ENCODE assay signal across 17 cellular contexts in genomic region chr1:100362821-100363466, GRCh38. TPM values are rescaled to one million over a fixed set of nuclear protein-coding genes. Genes with fewer than 3 reads are reported as not detected.
DNase-seq lines count a peak whose midpoint lies in the region; ATAC-seq lines count a peak whose summit lies in the region.
"Had no signal": no experiment of that assay in that cellular context is flagged by ENCODE, and none has a peak within 500 bp of the region (broad histone marks: within the 10 kb centered on the region; RNA-seq: fewer than 3 reads in every experiment).

No MANE protein-coding gene starts in this region.

- H3K9me3 Mint-ChIP-seq in activated CD8-positive, alpha-beta T cell treated with anti-CD3 and anti-CD28 coated beads, Interleukin-2, amount 10 ng/mL, durations not matched to agents 7 days and 5 days (ENCODE audit: insufficient read depth) = no peaks in the 10 kb centered on the region
- H3K9me3 Mint-ChIP-seq in naive thymus-derived CD4-positive, alpha-beta T cell = no peaks in the 10 kb centered on the region
- H3K9me3 Mint-ChIP-seq: dendritic cell treated with granulocyte-macrophage colony-stimulating factor and Interleukin-4, amounts not matched to agents 40 ng/mL and 50 ng/mL, for 4 days had no signal

- no peaks in the 10 kb centered on the region for H3K27me3 Mint-ChIP-seq in activated CD8-positive, alpha-beta T cell treated with anti-CD3 and anti-CD28 coated beads, Interleukin-2, amount 10 ng/mL, durations not matched to agents 7 days and 5 days (ENCODE audit: low read depth)
- no peaks in the 10 kb centered on the region for H3K27me3 Mint-ChIP-seq in naive thymus-derived CD4-positive, alpha-beta T cell
- H3K27me3 Mint-ChIP-seq: dendritic cell treated with granulocyte-macrophage colony-stimulating factor and Interleukin-4, amounts not matched to agents 40 ng/mL and 50 ng/mL, for 4 days had no signal

- CTCF ChIA-PET in activated CD8-positive, alpha-beta T cell treated with anti-CD3 and anti-CD28 coated beads, Interleukin-2, amount 10 ng/mL, durations not matched to agents 7 days and 5 days (lab: Charles Lee) = interaction anchor here (1.1 kb wide), 1 partner anchor 96 kb away, joined by 4 read pairs; no protein-coding TSS in a partner anchor
- CTCF ChIA-PET in naive thymus-derived CD4-positive, alpha-beta T cell (lab: Charles Lee) = no interaction called here

- no peak for ATAC-seq in activated CD8-positive, alpha-beta T cell treated with anti-CD3 and anti-CD28 coated beads, Interleukin-2, amount 10 ng/mL, durations not matched to agents 7 days and 5 days
- ATAC-seq in naive thymus-derived CD4-positive, alpha-beta T cell = no peak
- no peak for ATAC-seq in GM21367 (IDR thresholded peaks at IDR 0.05; ENCODE audit: unreplicated experiment)

- peaks cover 23% of the 10 kb centered on the region for H3K4me1 ChIP-seq in HUES6 (ENCODE audit: control insufficient read depth, insufficient read depth, low read length)
- peaks cover 56 to 70% of the 10 kb centered on the region in 2 donors for H3K4me1 ChIP-seq in naive thymus-derived CD4-positive, alpha-beta T cell (ENCODE audit: control insufficient read depth in 2 of 2, insufficient read depth in 2 of 2, low read length in 2 of 2)

- peaks cover 68% of the 10 kb centered on the region for H3K36me3 Mint-ChIP-seq in activated CD8-positive, alpha-beta T cell treated with anti-CD3 and anti-CD28 coated beads, Interleukin-2, amount 10 ng/mL, durations not matched to agents 7 days and 5 days (ENCODE audit: low read depth)
- H3K36me3 Mint-ChIP-seq in naive thymus-derived CD4-positive, alpha-beta T cell = peaks cover 0 to 63% (median 54%) of the 10 kb centered on the region in 5 donors

- intact Hi-C loops in naive thymus-derived CD4-positive, alpha-beta T cell (cut with micrococcal nuclease) = no loop called here

- H3K9ac ChIP-seq in HUES6 (ENCODE audit: low read length) = no peak overlapping the region

- no peaks in the 10 kb centered on the region for H3K36me3 ChIP-seq in HUES6 (ENCODE audit: control insufficient read depth, insufficient read depth, low read length)
- peaks cover 0 to 30% (median 0%) of the 10 kb centered on the region in 3 experiments for H3K36me3 ChIP-seq in naive thymus-derived CD4-positive, alpha-beta T cell (ENCODE audit: control insufficient read depth in 2 of 3, insufficient read depth in 3 of 3, low read length in 3 of 3)

- H3K4me3 ChIP-seq in HUES6 (ENCODE audit: low read depth, low read length) = 0 out of 2 replicates have a peak overlapping the region, but pooled peaks have one; percentile 13
- no peak overlapping the region for H3K4me3 ChIP-seq in naive thymus-derived CD4-positive, alpha-beta T cell (ENCODE audit: low read length)
- H3K4me3 ChIP-seq: SK-N-MC, skin epidermis had no signal

- H3K27me3 ChIP-seq in HUES6 (ENCODE audit: control insufficient read depth, insufficient read depth, low read length) = no peaks in the 10 kb centered on the region
- H3K27me3 ChIP-seq in naive thymus-derived CD4-positive, alpha-beta T cell (ENCODE audit: control insufficient read depth in 2 of 2, insufficient read depth in 2 of 2, low read length in 2 of 2) = no peaks in the 10 kb centered on the region
- H3K27me3 ChIP-seq: neutrophil had no signal

- H3K27ac ChIP-seq in HUES6 (ENCODE audit: low read depth, low read length) = no peak overlapping the region
- no peak overlapping the region for H3K27ac ChIP-seq in naive thymus-derived CD4-positive, alpha-beta T cell (ENCODE audit: low read depth, low read length)
- H3K27ac ChIP-seq: neutrophil, SK-N-MC, skin epidermis, VCaP had no signal

- no peak overlapping the region for H3K4me3 Mint-ChIP-seq in activated CD8-positive, alpha-beta T cell treated with anti-CD3 and anti-CD28 coated beads, Interleukin-2, amount 10 ng/mL, durations not matched to agents 7 days and 5 days
- peak overlapping the region in 5 of 10 donors; percentile 4 to 99 (median 8) for H3K4me3 Mint-ChIP-seq in naive thymus-derived CD4-positive, alpha-beta T cell
- H3K4me3 Mint-ChIP-seq: dendritic cell treated with granulocyte-macrophage colony-stimulating factor and Interleukin-4, amounts not matched to agents 40 ng/mL and 50 ng/mL, for 4 days had no signal

- H3K9me3 ChIP-seq in HUES6 (ENCODE audit: control insufficient read depth, insufficient read depth, low read depth, low read length) = no peaks in the 10 kb centered on the region
- no peaks in the 10 kb centered on the region for H3K9me3 ChIP-seq in naive thymus-derived CD4-positive, alpha-beta T cell (ENCODE audit: control insufficient read depth in 2 of 3, low read length in 3 of 3)
- H3K9me3 ChIP-seq: neutrophil had no signal

- peak overlapping the region; percentile 5 for H3K27ac Mint-ChIP-seq in activated CD8-positive, alpha-beta T cell treated with anti-CD3 and anti-CD28 coated beads, Interleukin-2, amount 10 ng/mL, durations not matched to agents 7 days and 5 days
- peak overlapping the region in 7 of 9 donors; percentile 7 to 70 (median 58) for H3K27ac Mint-ChIP-seq in naive thymus-derived CD4-positive, alpha-beta T cell
- H3K27ac Mint-ChIP-seq: dendritic cell treated with granulocyte-macrophage colony-stimulating factor and Interleukin-4, amounts not matched to agents 40 ng/mL and 50 ng/mL, for 4 days had no signal

- DNase-seq in NCI-H146 (lab: John Stamatoyannopoulos, UW) (peak; percentile 15), NCI-H146 treated with DMSO at 0.1 percent for 48 hours (lab: John Stamatoyannopoulos, UW; ENCODE audit: unreplicated experiment) (no peak), HuH-7.5 (ENCODE audit: low spot score) (no peak), NAMALWA (ENCODE audit: low spot score) (no peak)
- no peak for DNase-seq in activated CD8-positive, alpha-beta T cell treated with anti-CD3 and anti-CD28 coated beads, Interleukin-2, amount 10 ng/mL, durations not matched to agents 7 days and 5 days
- DNase-seq in naive thymus-derived CD4-positive, alpha-beta T cell = no peak
- DNase-seq: anterior cingulate cortex, DMS 273 treated with DMSO at 0.1 percent for 48 hours, mammary epithelial cell, NCI-H2029 treated with DMSO at 0.1 percent for 48 hours had no signal

- H3K4me1 Mint-ChIP-seq in activated CD8-positive, alpha-beta T cell treated with anti-CD3 and anti-CD28 coated beads, Interleukin-2, amount 10 ng/mL, durations not matched to agents 7 days and 5 days (ENCODE audit: low read depth) = peaks cover 53% of the 10 kb centered on the region
- peaks cover 66 to 96% (median 84%) of the 10 kb centered on the region in 7 donors for H3K4me1 Mint-ChIP-seq in naive thymus-derived CD4-positive, alpha-beta T cell

- POLR2A ChIA-PET in activated CD8-positive, alpha-beta T cell treated with anti-CD3 and anti-CD28 coated beads, Interleukin-2, amount 10 ng/mL, durations not matched to agents 7 days and 5 days (lab: Charles Lee) = interaction anchor here (1.3 kb wide), 1 partner anchor 9 kb away, joined by 12 read pairs; no protein-coding TSS in a partner anchor
- POLR2A ChIA-PET in naive thymus-derived CD4-positive, alpha-beta T cell (lab: Charles Lee) = interaction anchor here (0.7 to 6.6 kb wide), 5 partner anchors 8 to 343 kb away, joined by 3 to 44 read pairs (median 4); partner anchors contain the start of gene CDC14A

RNA-seq across cellular contexts. Expression of gene CDC14A, which starts 10.6 kb away (rescaled TPM):
- total RNA-seq in activated CD8-positive, alpha-beta T cell treated with anti-CD3 and anti-CD28 coated beads, Interleukin-2, amount 10 ng/mL, durations not matched to agents 7 days and 5 days = 10 to 100 TPM; 24.9 to 26.7 TPM
- total RNA-seq in naive thymus-derived CD4-positive, alpha-beta T cell = 100 to 1,000 TPM in 2 of 5 experiments, 10 to 100 TPM in 3; 47.1 to 136 (median 85.1) TPM
- 10 to 100 TPM; 53.2 to 54.7 TPM for polyA plus RNA-seq in naive thymus-derived CD4-positive, alpha-beta T cell
